ENCODE assay signal across 23 cellular contexts in the genomic region with DNA sequence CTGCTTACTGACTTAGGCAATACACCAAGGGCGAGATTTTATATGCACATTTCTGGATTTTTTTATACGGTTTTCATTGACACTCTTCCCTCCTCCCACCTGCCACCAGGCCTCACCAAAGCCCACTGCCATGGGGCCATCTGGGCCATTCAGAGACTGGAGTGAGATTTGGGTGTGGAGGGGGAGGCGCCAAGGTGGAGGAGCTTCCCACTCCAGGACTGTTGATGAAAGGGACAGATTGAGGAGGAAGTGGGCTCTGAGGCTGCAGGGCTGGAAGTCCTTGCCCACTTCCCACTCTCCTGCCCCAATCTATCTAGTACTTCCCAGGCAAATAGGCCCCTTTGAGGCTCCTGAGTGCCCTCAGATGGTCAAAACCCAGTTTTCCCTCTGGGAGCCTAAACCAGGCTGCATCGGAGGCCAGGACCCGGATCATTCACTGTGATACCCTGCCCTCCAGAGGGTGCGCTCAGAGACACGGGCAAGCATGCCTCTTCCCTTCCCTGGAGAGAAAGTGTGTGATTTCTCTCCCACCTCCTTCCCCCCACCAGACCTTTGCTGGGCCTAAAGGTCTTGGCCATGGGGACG. TPM values are rescaled to one million over a fixed set of nuclear protein-coding genes. Genes with fewer than 3 reads are reported as not detected.
"Had no signal": no experiment of that assay in that cellular context is flagged by ENCODE, and none has a peak within 500 bp of the region (broad histone marks: within the 10 kb centered on the region; RNA-seq: fewer than 3 reads in every experiment).

No MANE protein-coding gene starts in this region.

- H3K27me3 ChIP-seq: cardiac muscle cell, transverse colon had no signal

- H3K27ac ChIP-seq: cardiac muscle cell, gastroesophageal sphincter, transverse colon, VCaP had no signal

- H3K9me3 Mint-ChIP-seq: activated CD8-positive, alpha-beta T cell treated with anti-CD3 and anti-CD28 coated beads for 36 hours; activated T-cell treated with anti-CD3 and anti-CD28 coated beads, Interleukin-2, amount 50 U/mL, for 4 hours; memory B cell; naive thymus-derived CD8-positive, alpha-beta T cell had no signal

- H3K9me3 ChIP-seq: gastroesophageal sphincter, transverse colon had no signal

- ATAC-seq: activated CD8-positive, alpha-beta T cell treated with anti-CD3 and anti-CD28 coated beads for 36 hours; activated T-cell treated with anti-CD3 and anti-CD28 coated beads, Interleukin-2, amount 50 U/mL, for 4 hours; gastroesophageal sphincter; left ventricle myocardium superior; naive thymus-derived CD8-positive, alpha-beta T cell; right cardiac atrium; stimulated activated naive CD8-positive, alpha-beta T cell treated with anti-CD3 and anti-CD28 coated beads, Interleukin-15, Interleukin-2, amounts not matched to agents 100 U/mL and 50 U/mL, for 24 hours had no signal

- H3K36me3 ChIP-seq: gastroesophageal sphincter, transverse colon had no signal

- H3K4me1 ChIP-seq: transverse colon had no signal

- H3K4me3 ChIP-seq: cardiac muscle cell, gastroesophageal sphincter, transverse colon had no signal

- H3K36me3 Mint-ChIP-seq: memory B cell; naive thymus-derived CD8-positive, alpha-beta T cell had no signal

- H3K4me1 Mint-ChIP-seq: memory B cell; naive thymus-derived CD8-positive, alpha-beta T cell had no signal

- H3K4me3 Mint-ChIP-seq: activated CD8-positive, alpha-beta T cell treated with anti-CD3 and anti-CD28 coated beads for 36 hours; activated T-cell treated with anti-CD3 and anti-CD28 coated beads, Interleukin-2, amount 50 U/mL, for 4 hours; memory B cell; naive thymus-derived CD8-positive, alpha-beta T cell had no signal

- H3K27ac Mint-ChIP-seq: activated CD8-positive, alpha-beta T cell treated with anti-CD3 and anti-CD28 coated beads for 36 hours; memory B cell; naive thymus-derived CD8-positive, alpha-beta T cell had no signal

- DNase-seq: activated CD4-positive, alpha-beta T cell treated with anti-CD3 and anti-CD28 coated beads for 4 hours; activated CD8-positive, alpha-beta T cell treated with anti-CD3 and anti-CD28 coated beads for 36 hours; activated effector memory CD4-positive, alpha-beta T cell treated with Interleukin-2 at 50 U/mL for 16 hours; activated naive CD4-positive, alpha-beta T cell treated with anti-CD3 and anti-CD28 coated beads, Interleukin-2, amount 50 U/mL, for 16 hours; activated T-cell treated with anti-CD3 and anti-CD28 coated beads, Interleukin-2, amount 50 U/mL, for 4 hours; kidney; left ventricle myocardium superior; naive thymus-derived CD8-positive, alpha-beta T cell; right cardiac atrium; stimulated activated CD4-positive, alpha-beta T cell treated with anti-CD3 and anti-CD28 coated beads, Interleukin-4, amount 100 ng/mL, for 4 hours; stimulated activated naive CD8-positive, alpha-beta T cell treated with anti-CD3 and anti-CD28 coated beads, Interleukin-15, Interleukin-2, amounts not matched to agents 100 U/mL and 50 U/mL, for 24 hours; transverse colon had no signal

RNA-seq across cellular contexts. Expression of gene LACTBL1, which starts 57.9 kb away (rescaled TPM):
- total RNA-seq: activated CD8-positive, alpha-beta T cell treated with anti-CD3 and anti-CD28 coated beads for 36 hours; activated T-cell treated with anti-CD3 and anti-CD28 coated beads, Interleukin-2, amount 50 U/mL, for 4 hours; cardiac muscle cell; dermis microvascular lymphatic vessel endothelial cell; epithelial cell of proximal tubule; gastroesophageal sphincter; kidney; left ventricle myocardium superior; mucosa of gallbladder; naive thymus-derived CD8-positive, alpha-beta T cell; posterior vena cava; right cardiac atrium; T-helper 1 cell treated with Interleukin-12 subunit alpha and Interleukin-12 subunit beta and Interleukin-4 antibody, amounts not matched to agents 30 ng/mL and 1 ng/mL, for 36 hours; transverse colon had no signal
- polyA plus RNA-seq: adipose tissue; cardiac muscle cell; naive thymus-derived CD8-positive, alpha-beta T cell; right cardiac atrium; small intestine had no signal
